Comparison of ENCODE assay signal across 8 cellular contexts in the genomic region with DNA sequence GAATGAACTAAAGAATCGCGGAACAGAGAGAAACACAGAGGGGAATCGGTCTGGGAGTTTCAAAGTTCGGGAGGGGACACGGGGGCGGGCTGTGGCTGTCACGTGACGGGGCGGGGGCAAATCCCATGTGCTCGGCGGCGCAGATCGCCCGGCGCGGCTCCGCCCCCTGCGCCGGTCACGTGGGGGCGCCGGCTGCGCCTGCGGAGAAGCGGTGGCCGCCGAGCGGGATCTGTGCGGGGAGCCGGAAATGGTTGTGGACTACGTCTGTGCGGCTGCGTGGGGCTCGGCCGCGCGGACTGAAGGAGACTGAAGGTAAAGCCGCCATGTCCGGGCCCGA. TPM values are rescaled to one million over a fixed set of nuclear protein-coding genes. Genes with fewer than 3 reads are reported as not detected.
DNase-seq lines count a peak whose midpoint lies in the region; ATAC-seq and TF ChIP-seq lines count a peak whose summit lies in the region.

A gene with protein sequence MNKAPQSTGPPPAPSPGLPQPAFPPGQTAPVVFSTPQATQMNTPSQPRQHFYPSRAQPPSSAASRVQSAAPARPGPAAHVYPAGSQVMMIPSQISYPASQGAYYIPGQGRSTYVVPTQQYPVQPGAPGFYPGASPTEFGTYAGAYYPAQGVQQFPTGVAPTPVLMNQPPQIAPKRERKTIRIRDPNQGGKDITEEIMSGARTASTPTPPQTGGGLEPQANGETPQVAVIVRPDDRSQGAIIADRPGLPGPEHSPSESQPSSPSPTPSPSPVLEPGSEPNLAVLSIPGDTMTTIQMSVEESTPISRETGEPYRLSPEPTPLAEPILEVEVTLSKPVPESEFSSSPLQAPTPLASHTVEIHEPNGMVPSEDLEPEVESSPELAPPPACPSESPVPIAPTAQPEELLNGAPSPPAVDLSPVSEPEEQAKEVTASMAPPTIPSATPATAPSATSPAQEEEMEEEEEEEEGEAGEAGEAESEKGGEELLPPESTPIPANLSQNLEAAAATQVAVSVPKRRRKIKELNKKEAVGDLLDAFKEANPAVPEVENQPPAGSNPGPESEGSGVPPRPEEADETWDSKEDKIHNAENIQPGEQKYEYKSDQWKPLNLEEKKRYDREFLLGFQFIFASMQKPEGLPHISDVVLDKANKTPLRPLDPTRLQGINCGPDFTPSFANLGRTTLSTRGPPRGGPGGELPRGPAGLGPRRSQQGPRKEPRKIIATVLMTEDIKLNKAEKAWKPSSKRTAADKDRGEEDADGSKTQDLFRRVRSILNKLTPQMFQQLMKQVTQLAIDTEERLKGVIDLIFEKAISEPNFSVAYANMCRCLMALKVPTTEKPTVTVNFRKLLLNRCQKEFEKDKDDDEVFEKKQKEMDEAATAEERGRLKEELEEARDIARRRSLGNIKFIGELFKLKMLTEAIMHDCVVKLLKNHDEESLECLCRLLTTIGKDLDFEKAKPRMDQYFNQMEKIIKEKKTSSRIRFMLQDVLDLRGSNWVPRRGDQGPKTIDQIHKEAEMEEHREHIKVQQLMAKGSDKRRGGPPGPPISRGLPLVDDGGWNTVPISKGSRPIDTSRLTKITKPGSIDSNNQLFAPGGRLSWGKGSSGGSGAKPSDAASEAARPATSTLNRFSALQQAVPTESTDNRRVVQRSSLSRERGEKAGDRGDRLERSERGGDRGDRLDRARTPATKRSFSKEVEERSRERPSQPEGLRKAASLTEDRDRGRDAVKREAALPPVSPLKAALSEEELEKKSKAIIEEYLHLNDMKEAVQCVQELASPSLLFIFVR (N-terminal part only) (plus strand): TSS at position 244 of the 337 bp plus-strand sequence. CDS start 1,191 bp downstream, outside the sequence.

- H3K4me1 ChIP-seq in thoracic aorta (ENCODE audit: control insufficient read depth in 1 of 2, low read depth in 2 of 2) = peaks cover 38 to 41% of the 10 kb centered on the region in 2 donors

- DNase-seq in GM10248 (ENCODE audit: extremely low spot score) = peak; percentile 99
- DNase-seq in NCI-H1092 treated with DMSO at 0.1 percent for 48 hours (lab: John Stamatoyannopoulos, UW) = peak; percentile 94
- peak; percentile 82 for DNase-seq in SKM-1 (lab: John Stamatoyannopoulos, UW; ENCODE audit: unreplicated experiment)
- peak; percentile 92 to 95 for DNase-seq in activated naive CD4-positive, alpha-beta T cell treated with anti-CD3 and anti-CD28 coated beads, Interleukin-2, amount 50 U/mL, for 72 hours (ENCODE audit: low spot score in 2 of 2)
- DNase-seq in glomerular visceral epithelial cell (ENCODE audit: extremely low spot score) = peak; percentile 95
- DNase-seq in osteocyte (ENCODE audit: extremely low spot score, unreplicated experiment) = peak; percentile 98
- peak; percentile 80 for DNase-seq in thoracic aorta (ENCODE audit: low spot score)

- peaks cover 31% of the 10 kb centered on the region for H3K4me1 Mint-ChIP-seq in osteocyte (ENCODE audit: unreplicated experiment)

- peak within 1 kb of the TSS; percentile 99 for H3K4me3 ChIP-seq in thoracic aorta

- no peaks in the 10 kb centered on the region for H3K9me3 ChIP-seq in thoracic aorta

- peak within 1 kb of the TSS; percentile 82 for H3K4me3 Mint-ChIP-seq in osteocyte (ENCODE audit: unreplicated experiment)

- TF ChIP-seq CTCF in GM10248 (IDR thresholded peaks at IDR 0.05; ENCODE audit: control extremely low read depth, extremely low read depth, low read depth, missing control alignments) (no peak), osteocyte (IDR thresholded peaks at IDR 0.05) (no peak), thoracic aorta (IDR thresholded peaks at IDR 0.05) (no peak)

- POLR2A ChIA-PET in GM10248 (lab: Yijun Ruan, JAX) = no interaction called here

- H3K27me3 Mint-ChIP-seq in osteocyte (ENCODE audit: unreplicated experiment) = no peaks in the 10 kb centered on the region

- peak within 1 kb of the TSS; percentile 82 to 95 for H3K27ac Mint-ChIP-seq in activated naive CD4-positive, alpha-beta T cell treated with anti-CD3 and anti-CD28 coated beads, Interleukin-2, amount 50 U/mL, for 72 hours
- peak within 1 kb of the TSS; percentile 82 for H3K27ac Mint-ChIP-seq in osteocyte (ENCODE audit: unreplicated experiment)

- H3K27ac ChIP-seq in thoracic aorta = peak within 1 kb of the TSS; percentile 97 to 100

- ATAC-seq in HG02610 (IDR thresholded peaks at IDR 0.05; ENCODE audit: unreplicated experiment) (peak; percentile 86), thoracic aorta (ENCODE audit: insufficient number of reproducible peaks, low FRiP score, low read depth) (peak; percentile 87)
- ATAC-seq in activated naive CD4-positive, alpha-beta T cell treated with anti-CD3 and anti-CD28 coated beads, Interleukin-2, amount 50 U/mL, for 72 hours = peak; percentile 95 to 96

- H3K9me3 Mint-ChIP-seq in activated naive CD4-positive, alpha-beta T cell treated with anti-CD3 and anti-CD28 coated beads, Interleukin-2, amount 50 U/mL, for 72 hours = no peaks in the 10 kb centered on the region
- no peaks in the 10 kb centered on the region for H3K9me3 Mint-ChIP-seq in osteocyte (ENCODE audit: unreplicated experiment)

- H3K27me3 ChIP-seq in thoracic aorta (replicated peaks; ENCODE audit: insufficient read depth) = no peaks in the 10 kb centered on the region

- CTCF ChIA-PET in GM10248 (lab: Yijun Ruan, JAX) = no interaction called here

- no peaks in the 10 kb centered on the region for H3K36me3 ChIP-seq in thoracic aorta

- H3K36me3 Mint-ChIP-seq in activated naive CD4-positive, alpha-beta T cell treated with anti-CD3 and anti-CD28 coated beads, Interleukin-2, amount 50 U/mL, for 72 hours = peaks cover 23 to 29% of the 10 kb centered on the region in 2 donors
- H3K36me3 Mint-ChIP-seq in osteocyte (ENCODE audit: unreplicated experiment) = peaks cover 14% of the 10 kb centered on the region

RNA-seq across cellular contexts. Expression of the gene that starts here (rescaled TPM):
- 100 to 1,000 TPM; 256 to 376 TPM for total RNA-seq in activated naive CD4-positive, alpha-beta T cell treated with anti-CD3 and anti-CD28 coated beads, Interleukin-2, amount 50 U/mL, for 72 hours
- total RNA-seq in osteocyte (367 and 385 TPM in 2 replicates), thoracic aorta (100 to 1,000 TPM; 254 to 334 TPM)

Comparison
In these comparisons a context has a peak if more than half of its experiments do, and no peak if none do; other contexts are left out.
1. Peak in every context shown above with its lines: DNase-seq, ATAC-seq, H3K4me3 ChIP-seq and H3K27ac ChIP-seq.